Comparison of ENCODE assay signal across 8 cellular contexts in the genomic region with DNA sequence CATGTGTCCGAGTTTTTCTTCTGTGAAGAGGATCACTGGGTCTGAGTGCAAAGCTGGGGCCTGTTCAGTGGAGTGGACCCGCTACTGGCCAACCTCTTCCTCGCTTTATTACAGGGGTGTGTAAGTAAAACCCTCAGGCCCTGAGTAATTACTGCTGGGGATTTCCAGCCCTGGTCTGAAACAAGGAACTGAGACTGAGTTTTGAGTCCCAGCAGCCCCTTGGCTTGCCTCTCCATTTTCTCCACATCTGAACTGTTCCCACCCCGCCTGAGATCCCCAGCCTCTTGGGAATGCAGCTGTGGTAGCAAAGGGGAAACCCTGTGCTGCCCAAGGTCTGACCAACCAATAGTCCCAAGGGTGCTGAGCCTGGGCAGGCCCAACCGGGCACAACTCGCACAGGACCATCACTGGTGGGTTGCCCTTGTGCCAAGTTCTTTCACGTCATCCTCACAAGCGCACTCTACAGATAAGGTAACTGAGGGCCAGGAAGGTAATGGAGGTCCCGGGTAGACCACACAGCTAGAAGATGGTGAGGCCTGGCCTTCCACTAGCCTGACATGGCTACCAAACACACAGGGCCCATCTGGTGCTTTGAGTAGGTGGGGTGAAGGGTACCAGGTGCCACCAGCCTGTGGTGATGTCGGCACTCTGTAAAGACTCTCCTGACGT. TPM values are rescaled to one million over a fixed set of nuclear protein-coding genes. Genes with fewer than 3 reads are reported as not detected.
DNase-seq lines count a peak whose midpoint lies in the region; ATAC-seq lines count a peak whose summit lies in the region.

No MANE protein-coding gene starts in this region.

- peaks cover 1% of the 10 kb centered on the region for H3K36me3 Mint-ChIP-seq in activated T-cell treated with anti-CD3 and anti-CD28 coated beads, Interleukin-2, amount 50 U/mL, for 4 hours (ENCODE audit: insufficient read depth)

- H3K27me3 ChIP-seq in mononuclear cell (ENCODE audit: insufficient read depth, low read length): no peaks in the 10 kb centered on the region

- H3K4me3 Mint-ChIP-seq in activated T-cell treated with anti-CD3 and anti-CD28 coated beads, Interleukin-2, amount 50 U/mL, for 4 hours: peak overlapping the region; percentile 77

- DNase-seq in stimulated activated CD4-positive, alpha-beta T cell treated with anti-CD3 and anti-CD28 coated beads, Interleukin-15, amount 100 ng/mL, for 24 hours: peak; percentile 60
- no peak for DNase-seq in stimulated activated CD4-positive, alpha-beta T cell treated with anti-CD3 and anti-CD28 coated beads, Interleukin-12 subunit alpha, Interleukin-12 subunit beta, amount 100 ng/mL, for 4 hours
- no peak for DNase-seq in activated T-cell treated with anti-CD3 and anti-CD28 coated beads, Interleukin-2, amount 50 U/mL, for 4 hours
- DNase-seq in NCI-H187 treated with DMSO at 0.1 percent for 48 hours (lab: John Stamatoyannopoulos, UW): no peak
- no peak for DNase-seq in NCI-H774 (lab: John Stamatoyannopoulos, UW)
- no peak for DNase-seq in foreskin melanocyte

- ATAC-seq in HG03378 (IDR thresholded peaks at IDR 0.05; ENCODE audit: unreplicated experiment): peak; percentile 30
- peak; percentile 35 to 40 for ATAC-seq in activated T-cell treated with anti-CD3 and anti-CD28 coated beads, Interleukin-2, amount 50 U/mL, for 4 hours

- H3K4me1 ChIP-seq in mononuclear cell (ENCODE audit: insufficient read depth, low read length): peaks cover 88% of the 10 kb centered on the region

- H3K9me3 Mint-ChIP-seq in activated T-cell treated with anti-CD3 and anti-CD28 coated beads, Interleukin-2, amount 50 U/mL, for 4 hours: no peaks in the 10 kb centered on the region

- H3K27me3 Mint-ChIP-seq in activated T-cell treated with anti-CD3 and anti-CD28 coated beads, Interleukin-2, amount 50 U/mL, for 4 hours (ENCODE audit: low read depth): no peaks in the 10 kb centered on the region

- H3K4me1 Mint-ChIP-seq in activated T-cell treated with anti-CD3 and anti-CD28 coated beads, Interleukin-2, amount 50 U/mL, for 4 hours (ENCODE audit: low read depth): peaks cover 86% of the 10 kb centered on the region

- H3K9me3 ChIP-seq in mononuclear cell (ENCODE audit: low read depth, low read length): no peaks in the 10 kb centered on the region

- H3K4me3 ChIP-seq in mononuclear cell (ENCODE audit: low read length): peak overlapping the region; percentile 45

RNA-seq across cellular contexts. Expression of a gene that starts 13.7 kb away (rescaled TPM):
- total RNA-seq in activated T-cell treated with anti-CD3 and anti-CD28 coated beads, Interleukin-2, amount 50 U/mL, for 4 hours: 10 to 100 TPM; 48.1 to 48.5 (median 48.1) TPM
- total RNA-seq in mononuclear cell: 38.5 TPM

RNA-seq across cellular contexts. Expression of a gene that starts 42.1 kb away (rescaled TPM):
- 10 to 100 TPM; 17.4 to 19.5 (median 18.2) TPM for total RNA-seq in activated T-cell treated with anti-CD3 and anti-CD28 coated beads, Interleukin-2, amount 50 U/mL, for 4 hours
- 21.5 TPM for total RNA-seq in mononuclear cell

RNA-seq across cellular contexts. Expression of a gene that starts 43.7 kb away (rescaled TPM):
- total RNA-seq in activated T-cell treated with anti-CD3 and anti-CD28 coated beads, Interleukin-2, amount 50 U/mL, for 4 hours: 100 to 1,000 TPM in 2 of 3 donors, 10 to 100 TPM in 1; 98.7 to 107 (median 103) TPM
- 7.2 TPM for total RNA-seq in mononuclear cell

Comparison
In these comparisons a context has a peak if more than half of its experiments do, and no peak if none do; other contexts are left out.
1. RNA of a gene that starts 43.7 kb away (total RNA-seq): 98.7 to 107 TPM in activated T-cell treated with anti-CD3 and anti-CD28 coated beads, Interleukin-2, amount 50 U/mL, for 4 hours; 7.2 TPM in mononuclear cell (single experiment); every median in the first group is over 10 times any median in the second.